ENCODE assay signal across 9 cellular contexts in the genomic region with DNA sequence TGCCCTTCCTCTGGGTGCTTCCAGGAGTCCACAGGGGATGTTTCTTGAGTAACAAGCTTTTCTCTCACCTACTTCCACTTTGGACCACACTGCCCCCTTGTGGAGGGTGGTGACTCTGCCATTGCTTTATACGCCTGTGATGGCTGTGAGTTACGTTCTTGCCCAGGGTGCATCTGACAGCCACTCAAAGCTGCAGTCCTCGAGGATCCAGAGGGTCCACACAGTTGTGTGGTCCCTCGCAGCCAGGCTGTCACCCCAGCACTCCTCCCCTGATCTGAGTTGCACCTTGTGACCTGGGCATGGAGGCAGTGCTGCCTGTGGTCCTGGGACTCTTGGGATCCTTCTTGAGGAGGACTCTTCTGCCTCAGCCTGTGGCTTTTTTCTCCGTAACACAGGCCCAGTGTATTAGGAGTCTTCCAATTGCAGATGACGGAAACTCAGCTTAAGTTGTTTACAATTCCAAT. TPM values are rescaled to one million over a fixed set of nuclear protein-coding genes. Genes with fewer than 3 reads are reported as not detected.
A peak's percentile ranks its signal among the peaks of the same experiment; 100 is the strongest.
DNase-seq lines count a peak whose midpoint lies in the region; ATAC-seq and TF ChIP-seq lines count a peak whose summit lies in the region.
"Had no signal": no experiment of that assay in that cellular context is flagged by ENCODE, and none has a peak within 500 bp of the region (broad histone marks: within the 10 kb centered on the region; RNA-seq: fewer than 3 reads in every experiment).

No MANE protein-coding gene starts in this region.

- H3K27me3 Mint-ChIP-seq in CD14-positive monocyte (ENCODE audit: low read depth in 3 of 3): peaks cover 5 to 7% (median 6%) of the 10 kb centered on the region in 3 donors

- peak; percentile 87 for TF ChIP-seq CTCF in CD14-positive monocyte (IDR thresholded peaks at IDR 0.05)
- TF ChIP-seq CTCF in dorsolateral prefrontal cortex (IDR thresholded peaks at IDR 0.05 in 54 of 56, conservative IDR thresholded peaks at IDR 0.05 in 2 of 56; ENCODE audit: low read depth in 1 of 56, partially characterized antibody in 56 of 56): peak; percentile 46 to 91 (median 83)

- H3K14ac ChIP-seq in mesenchymal stem cell (ENCODE audit: low read length in 2 of 2): no peak overlapping the region

- no peak overlapping the region for H3K4me2 ChIP-seq in mesenchymal stem cell (ENCODE audit: low read length, poor library complexity, severe bottlenecking)

- 3% methylated on average over 4 of the region's 6 CpGs for WGBS in mesenchymal stem cell

- H3K27ac ChIP-seq in dorsolateral prefrontal cortex: no peak overlapping the region
- no peak overlapping the region for H3K27ac ChIP-seq in mesenchymal stem cell (ENCODE audit: low read length, poor library complexity, severe bottlenecking)

- no peak overlapping the region for H4K91ac ChIP-seq in mesenchymal stem cell (ENCODE audit: low read length)

- no peak overlapping the region for H2AFZ ChIP-seq in mesenchymal stem cell (ENCODE audit: low read depth, low read length)

- H2BK5ac ChIP-seq in mesenchymal stem cell (ENCODE audit: low read depth, low read length, poor library complexity, severe bottlenecking): no peak overlapping the region

- no peak overlapping the region for H3K23ac ChIP-seq in mesenchymal stem cell (ENCODE audit: low read length in 2 of 2)

- peak; percentile 73 for ATAC-seq in GM19324 (IDR thresholded peaks at IDR 0.05; ENCODE audit: low FRiP score, unreplicated experiment)
- ATAC-seq in HG03457 (IDR thresholded peaks at IDR 0.05; ENCODE audit: unreplicated experiment): peak; percentile 62

- intact Hi-C loops in CD14-positive monocyte (cut with micrococcal nuclease) (loop anchor here (5.0 to 10.0 kb wide), 6 partner anchors 226 to 859 kb away; no protein-coding TSS in a partner anchor), dorsolateral prefrontal cortex (cut with DNase I) (loop anchor here in 1 of 2 donors (2.0 kb wide), 1 partner anchor 507 kb away; no protein-coding TSS in a partner anchor)

- H3K27me3 ChIP-seq in dorsolateral prefrontal cortex (no peaks in the 10 kb centered on the region), mesenchymal stem cell (ENCODE audit: control insufficient read depth in 1 of 2, insufficient read depth in 1 of 2, low read length in 2 of 2) (peaks cover 0 to 4% of the 10 kb centered on the region in 2 experiments)

- no peak overlapping the region for H2AK5ac ChIP-seq in mesenchymal stem cell (ENCODE audit: low read length, severe bottlenecking)

- no peak overlapping the region for H3K4ac ChIP-seq in mesenchymal stem cell (ENCODE audit: low read depth in 1 of 2, low read length in 2 of 2)

- no peaks in the 10 kb centered on the region for H3K9me3 ChIP-seq in mesenchymal stem cell (ENCODE audit: control insufficient read depth, low read length)

- H3K4me1 ChIP-seq in mesenchymal stem cell (ENCODE audit: control insufficient read depth, insufficient read depth, low read depth, low read length): peaks cover 10% of the 10 kb centered on the region

- peaks cover 6% of the 10 kb centered on the region for H3K4me1 Mint-ChIP-seq in CD14-positive monocyte

- no peak overlapping the region for H2BK12ac ChIP-seq in mesenchymal stem cell (ENCODE audit: low read length in 2 of 2)

- no peak overlapping the region for H3K9ac ChIP-seq in mesenchymal stem cell (ENCODE audit: low read length)

- no peak overlapping the region for H2BK15ac ChIP-seq in mesenchymal stem cell (ENCODE audit: low read depth, poor library complexity, severe bottlenecking)

- H3K79me1 ChIP-seq in mesenchymal stem cell (replicated peaks; ENCODE audit: low read length, poor library complexity, severe bottlenecking): no peaks in the 10 kb centered on the region

- H3K4me3 Mint-ChIP-seq in CD14-positive monocyte: no peak overlapping the region
- H3K4me3 Mint-ChIP-seq: IgD-negative memory B cell had no signal

- H3K36me3 ChIP-seq in mesenchymal stem cell (ENCODE audit: control insufficient read depth in 1 of 2, insufficient read depth in 2 of 2, low read depth in 1 of 2, low read length in 2 of 2): no peaks in the 10 kb centered on the region

- no peaks in the 10 kb centered on the region for H3K36me3 Mint-ChIP-seq in CD14-positive monocyte

- H2BK120ac ChIP-seq in mesenchymal stem cell (ENCODE audit: low read depth, low read length): no peak overlapping the region

- no peak overlapping the region for H3K18ac ChIP-seq in mesenchymal stem cell (ENCODE audit: low read depth in 1 of 2, low read length in 2 of 2)

- H3K4me3 ChIP-seq in dorsolateral prefrontal cortex (no peak overlapping the region), mesenchymal stem cell (ENCODE audit: insufficient read depth in 1 of 2, low read depth in 1 of 2, low read length in 2 of 2) (no peak overlapping the region)

- peak overlapping the region in 1 of 7 donors; percentile 18 for H3K27ac Mint-ChIP-seq in CD14-positive monocyte
- H3K27ac Mint-ChIP-seq: IgD-negative memory B cell had no signal

- no peaks in the 10 kb centered on the region for H3K9me3 Mint-ChIP-seq in CD14-positive monocyte
- H3K9me3 Mint-ChIP-seq: IgD-negative memory B cell had no signal

- H4K8ac ChIP-seq in mesenchymal stem cell (ENCODE audit: low read length): no peak overlapping the region

- DNase-seq in CD14-positive monocyte (ENCODE audit: low spot score): peak; percentile 80
- peak; percentile 65 for DNase-seq in NCI-H748 (lab: John Stamatoyannopoulos, UW; ENCODE audit: unreplicated experiment)
- peak; percentile 64 to 81 for DNase-seq in activated CD4-positive, alpha-beta T cell treated with anti-CD3 and anti-CD28 coated beads, Interleukin-2, amount 50 U/mL, for 24 hours (ENCODE audit: low read depth in 1 of 2, low spot score in 1 of 2)
- peak; percentile 28 to 86 (median 77) for DNase-seq in dorsolateral prefrontal cortex
- peak; percentile 83 for DNase-seq in mesenchymal stem cell
- peak; percentile 46 to 66 for DNase-seq in stimulated activated CD8-positive, alpha-beta memory T cell treated with anti-CD3 and anti-CD28 coated beads, Interleukin-15, amount 100 ng/mL, for 4 hours (ENCODE audit: low read depth in 2 of 2)

RNA-seq across cellular contexts. Expression of a gene that starts 23.4 kb away (rescaled TPM):
- not detected for polyA plus RNA-seq in CD14-positive monocyte
- total RNA-seq in dorsolateral prefrontal cortex: 1 to 10 TPM in 13 of 120 experiments, under 1 TPM in 104, not detected in 3; 0.16 to 1.9 (median 0.58) TPM
- polyA plus RNA-seq in mesenchymal stem cell (2013, experiment 1 of 2): 0.07 TPM
- polyA plus RNA-seq in mesenchymal stem cell (2013, experiment 2 of 2): not detected
- polyA plus RNA-seq: IgD-negative memory B cell had no signal

RNA-seq across cellular contexts. Expression of a gene that starts 23.5 kb away (rescaled TPM):
- not detected for polyA plus RNA-seq in CD14-positive monocyte
- 1 to 10 TPM in 16 of 120 experiments, under 1 TPM in 99, not detected in 5; 0.15 to 2.3 (median 0.55) TPM for total RNA-seq in dorsolateral prefrontal cortex
- not detected for polyA plus RNA-seq in mesenchymal stem cell (2013, experiment 1 of 2)
- polyA plus RNA-seq in mesenchymal stem cell (2013, experiment 2 of 2): 0.04 TPM
- polyA plus RNA-seq: IgD-negative memory B cell had no signal
